In the genomic region with DNA sequence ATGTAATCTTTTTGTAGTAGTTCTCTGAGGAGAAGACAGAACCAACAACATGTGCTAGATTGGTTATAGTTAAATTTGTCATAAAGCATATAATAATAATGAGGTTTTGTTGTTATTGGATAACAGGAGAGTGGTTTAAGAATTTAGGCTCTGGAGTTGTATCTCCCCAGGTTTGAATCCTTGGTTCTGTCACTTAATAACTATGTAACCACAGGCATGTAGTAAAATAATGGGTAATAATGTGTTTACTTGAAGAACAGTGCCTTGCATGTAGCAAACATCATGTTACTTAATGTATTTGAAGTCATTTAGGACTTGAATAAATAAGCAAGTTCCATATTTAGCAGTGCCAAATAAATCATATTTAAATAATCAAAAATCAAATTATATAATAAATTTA, we compare ENCODE assay signal across 16 cellular contexts. TPM values are rescaled to one million over a fixed set of nuclear protein-coding genes. Genes with fewer than 3 reads are reported as not detected.
DNase-seq lines count a peak whose midpoint lies in the region; TF ChIP-seq lines count a peak whose summit lies in the region.
"Had no signal": no experiment of that assay in that cellular context is flagged by ENCODE, and none has a peak within 500 bp of the region (broad histone marks: within the 10 kb centered on the region; RNA-seq: fewer than 3 reads in every experiment).

No MANE protein-coding gene starts in this region.

- TF ChIP-seq CTCF in VCaP (conservative IDR thresholded peaks at IDR 0.05) (no peak), spleen (IDR thresholded peaks at IDR 0.05 in 8 of 11, conservative IDR thresholded peaks at IDR 0.05 in 3 of 11) (no peak)

- 0 out of 2 replicates have a peak overlapping the region, but pooled peaks have one; percentile 13 for H3K27ac ChIP-seq in ACC112 (ENCODE audit: low read depth, low read length)
- H3K27ac ChIP-seq in VCaP = peak overlapping the region; percentile 21; the same call in 1 of the 2 replicates
- H3K27ac ChIP-seq in spleen = no peak overlapping the region
- H3K27ac ChIP-seq in caudate nucleus (ENCODE audit: low read depth, low read length) = no peak overlapping the region
- H3K27ac ChIP-seq: cardiac muscle cell, esophagus muscularis mucosa, SJCRH30, suprapubic skin had no signal

- H3K27me3 ChIP-seq in ACC112 (ENCODE audit: insufficient read depth, low read length) (no peaks in the 10 kb centered on the region), spleen (replicated peaks in 1 of 7) (no peaks in the 10 kb centered on the region)
- H3K27me3 ChIP-seq: cardiac muscle cell, esophagus muscularis mucosa, SJCRH30, suprapubic skin had no signal

- intact Hi-C loops in spleen (cut with DNase I; ENCODE audit: low total_unique reads) = no loop called here

- H3K4me1 ChIP-seq in ACC112 (ENCODE audit: control insufficient read depth, insufficient read depth, low read length, unreplicated experiment) (peaks cover 16% of the 10 kb centered on the region), spleen (peaks cover 0 to 51% (median 12%) of the 10 kb centered on the region in 6 donors)

- H3K36me3 ChIP-seq in ACC112 (ENCODE audit: insufficient read depth, low read length) (peaks cover 9% of the 10 kb centered on the region), spleen (peaks cover 0 to 47% (median 26%) of the 10 kb centered on the region in 6 donors)
- H3K36me3 ChIP-seq: SJCRH30 had no signal

- peak; percentile 63 for DNase-seq in EH (ENCODE audit: low read depth)
- peak; percentile 13 for DNase-seq in glomerular visceral epithelial cell (ENCODE audit: extremely low spot score)
- no peak for DNase-seq in occipital lobe (lab: John Stamatoyannopoulos, UW)
- DNase-seq in spleen = no peak
- no peak for DNase-seq in caudate nucleus (lab: John Stamatoyannopoulos, UW)
- no peak for DNase-seq in nucleus accumbens (lab: John Stamatoyannopoulos, UW)
- DNase-seq: activated CD4-positive, alpha-beta T cell treated with anti-CD3 and anti-CD28 coated beads for 48 hours; NCI-H526 treated with DMSO at 0.1 percent for 48 hours; OCI-M1; SJCRH30; stimulated activated CD4-positive, alpha-beta T cell treated with anti-CD3 and anti-CD28 coated beads, Interleukin-4, amount 100 ng/mL, for 1 hour had no signal

- H3K9me3 ChIP-seq in spleen = no peaks in the 10 kb centered on the region
- H3K9me3 ChIP-seq: esophagus muscularis mucosa, SJCRH30, suprapubic skin had no signal

- no peak for TF ChIP-seq POLR2A in spleen (IDR thresholded peaks at IDR 0.05)

- H3K79me2 ChIP-seq in ACC112 (ENCODE audit: control insufficient read depth, insufficient read depth, low read length, unreplicated experiment) = peaks cover 44% of the 10 kb centered on the region

- H2AFZ ChIP-seq in ACC112 (ENCODE audit: low read length, unreplicated experiment) = no peak overlapping the region

- H3K4me3 ChIP-seq in ACC112 (ENCODE audit: low read depth, low read length) = no peak overlapping the region
- no peak overlapping the region for H3K4me3 ChIP-seq in spleen
- H3K4me3 ChIP-seq: cardiac muscle cell, esophagus muscularis mucosa, SJCRH30, suprapubic skin had no signal

RNA-seq across cellular contexts. Expression of a gene that starts 55.8 kb away (rescaled TPM):
- 89.8 TPM for total RNA-seq in occipital lobe
- 100 to 1,000 TPM in 2 of 7 donors, 10 to 100 TPM in 5; 65.0 to 130 (median 79.7) TPM for total RNA-seq in spleen
- 1 to 10 TPM; 4.1 to 9.7 (median 5.0) TPM for polyA plus RNA-seq in spleen

Comparison
In these comparisons a context has a peak if more than half of its experiments do, and no peak if none do; other contexts are left out.
1. H3K27ac ChIP-seq: peak in ACC112 (single experiment) and VCaP (single experiment); none in spleen (0 of 8) and caudate nucleus (single experiment).
2. DNase-seq: peak in EH (single experiment) and glomerular visceral epithelial cell (single experiment); none in occipital lobe (single experiment), spleen (single experiment), caudate nucleus (0 of 61) and nucleus accumbens (0 of 56).